ENCODE assay signal across 8 cellular contexts in the genomic region with DNA sequence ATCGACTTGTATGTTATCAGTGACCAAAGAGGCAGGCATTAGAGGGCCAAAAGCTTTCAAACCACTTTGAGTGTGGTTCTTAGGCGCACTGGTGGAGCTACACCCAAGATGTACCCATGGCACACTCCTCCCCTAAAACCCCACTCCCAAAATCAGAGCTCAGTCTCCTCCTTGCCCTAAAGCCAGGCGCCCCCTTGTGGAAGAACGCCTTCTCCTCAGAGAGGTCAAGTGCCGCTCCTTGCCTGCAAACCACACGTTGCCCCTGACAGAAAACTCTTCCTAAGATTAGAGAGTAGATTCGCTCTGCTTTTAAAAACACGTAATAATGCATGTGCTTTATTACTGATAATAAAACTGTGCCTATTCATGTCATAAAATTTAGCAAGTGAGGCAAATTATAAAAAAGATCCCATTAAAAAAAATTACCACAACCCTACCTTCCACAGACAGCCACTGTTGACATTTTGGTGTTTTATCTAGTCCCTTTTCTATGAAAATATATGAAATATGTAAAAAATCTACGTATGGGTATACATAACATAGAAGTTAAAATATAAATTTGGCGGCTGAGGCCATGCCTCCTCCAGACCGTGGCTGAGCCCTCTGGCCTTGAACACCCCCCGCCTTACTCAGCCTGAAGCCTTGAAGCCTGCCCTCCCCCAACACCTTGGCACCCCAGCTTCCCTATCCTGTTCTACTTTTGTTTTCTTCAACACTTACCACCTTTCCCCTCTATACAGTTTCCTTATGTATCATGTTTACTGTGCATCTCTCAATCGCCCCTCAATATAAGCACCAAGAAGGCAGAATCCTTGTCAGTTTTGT. TPM values are rescaled to one million over a fixed set of nuclear protein-coding genes. Genes with fewer than 3 reads are reported as not detected.
DNase-seq lines count a peak whose midpoint lies in the region; ATAC-seq, FAIRE-seq and TF ChIP-seq lines count a peak whose summit lies in the region.

No MANE protein-coding gene starts in this region.

- no peaks in the 10 kb centered on the region for H3K4me1 ChIP-seq in CD4-positive, alpha-beta memory T cell (ENCODE audit: insufficient read depth, low read length)
- H3K4me1 ChIP-seq in testis = no peaks in the 10 kb centered on the region

- TF ChIP-seq CTCF in HFFc6 (IDR thresholded peaks at IDR 0.05) (peak; percentile 92), RWPE1 (conservative IDR thresholded peaks at IDR 0.05; ENCODE audit: low read depth) (peak; percentile 63), foreskin fibroblast (IDR thresholded peaks at IDR 0.05; ENCODE audit: low read depth, low read length) (peak; percentile 80), testis (IDR thresholded peaks at IDR 0.05) (peak; percentile 38 to 76 (median 54))

- H3K36me3 ChIP-seq in CD4-positive, alpha-beta memory T cell (ENCODE audit: insufficient read depth, low read length) = no peaks in the 10 kb centered on the region
- H3K36me3 ChIP-seq in testis (ENCODE audit: low read depth, missing control alignments) = no peaks in the 10 kb centered on the region

- no peaks in the 10 kb centered on the region for H3K27me3 ChIP-seq in CD4-positive, alpha-beta memory T cell (ENCODE audit: insufficient read depth, low read length)
- no peaks in the 10 kb centered on the region for H3K27me3 ChIP-seq in testis

- H3K27ac Mint-ChIP-seq in CD4-positive, alpha-beta memory T cell = peak overlapping the region in 1 of 7 donors; percentile 31
- H3K27ac Mint-ChIP-seq in HFFc6 = no peak overlapping the region; the same call in 1 of the 2 replicates
- no peak overlapping the region for H3K27ac Mint-ChIP-seq in activated T-helper 17 cell treated with anti-CD3 and anti-CD28 coated beads, Interleukin-2, amount 50 U/mL, for 72 hours

- ATAC-seq in activated T-helper 17 cell treated with anti-CD3 and anti-CD28 coated beads, Interleukin-2, amount 50 U/mL, for 72 hours (replicated peaks) = peak; percentile 80

- peak; percentile 72 to 80 (median 73) for DNase-seq in CD4-positive, alpha-beta memory T cell
- DNase-seq in HFFc6 = peak; percentile 45
- peak; percentile 47 for DNase-seq in RWPE1 (ENCODE audit: low spot score)
- DNase-seq in foreskin fibroblast = peak in 1 of 2 donors; percentile 71
- DNase-seq in occipital lobe (lab: John Stamatoyannopoulos, UW) = peak; percentile 35
- DNase-seq in testis = peak; percentile 90
- no peak for DNase-seq in RCC 7860 (ENCODE audit: low spot score)

- intact Hi-C loops in CD4-positive, alpha-beta memory T cell (cut with micrococcal nuclease) = loop anchor here (1.0 to 5.0 kb wide), 6 partner anchors 32 to 191 kb away; no protein-coding TSS in a partner anchor
- intact Hi-C loops in testis (cut with DNase I; ENCODE audit: low total_unique reads) = no loop called here

- TF ChIP-seq POLR2A in testis (IDR thresholded peaks at IDR 0.05) = no peak

- H3K27ac ChIP-seq in CD4-positive, alpha-beta memory T cell (ENCODE audit: low read depth, low read length) = no peak overlapping the region
- H3K27ac ChIP-seq in RWPE1 (peak overlapping the region; percentile 99), testis (no peak overlapping the region)

- no peaks in the 10 kb centered on the region for H3K27me3 Mint-ChIP-seq in CD4-positive, alpha-beta memory T cell
- H3K27me3 Mint-ChIP-seq in HFFc6 (ENCODE audit: insufficient read depth) = no peaks in the 10 kb centered on the region; the same call in 1 of the 2 replicates
- no peaks in the 10 kb centered on the region for H3K27me3 Mint-ChIP-seq in activated T-helper 17 cell treated with anti-CD3 and anti-CD28 coated beads, Interleukin-2, amount 50 U/mL, for 72 hours

- WGBS in testis, 2 donors = 52 to 62% methylated on average over 13 of the region's 13 CpGs

- H3K4me1 Mint-ChIP-seq in CD4-positive, alpha-beta memory T cell = peaks cover 2 to 15% (median 6%) of the 10 kb centered on the region in 4 donors
- peaks cover 35% of the 10 kb centered on the region for H3K4me1 Mint-ChIP-seq in HFFc6 (ENCODE audit: low read depth)
- H3K4me1 Mint-ChIP-seq in activated T-helper 17 cell treated with anti-CD3 and anti-CD28 coated beads, Interleukin-2, amount 50 U/mL, for 72 hours = peaks cover 15% of the 10 kb centered on the region

- no peak overlapping the region for H3K4me3 ChIP-seq in CD4-positive, alpha-beta memory T cell (ENCODE audit: low read length in 2 of 2)
- no peak overlapping the region for H3K4me3 ChIP-seq in foreskin fibroblast (ENCODE audit: low read depth in 1 of 2, low read length in 2 of 2)
- no peak overlapping the region for H3K4me3 ChIP-seq in testis

- peak overlapping the region in 1 of 8 donors; percentile 0 for H3K4me3 Mint-ChIP-seq in CD4-positive, alpha-beta memory T cell
- H3K4me3 Mint-ChIP-seq in HFFc6 = no peak overlapping the region
- no peak overlapping the region for H3K4me3 Mint-ChIP-seq in activated T-helper 17 cell treated with anti-CD3 and anti-CD28 coated beads, Interleukin-2, amount 50 U/mL, for 72 hours

- H3K9me3 Mint-ChIP-seq in CD4-positive, alpha-beta memory T cell = no peaks in the 10 kb centered on the region
- H3K9me3 Mint-ChIP-seq in HFFc6 = no peaks in the 10 kb centered on the region
- H3K9me3 Mint-ChIP-seq in activated T-helper 17 cell treated with anti-CD3 and anti-CD28 coated beads, Interleukin-2, amount 50 U/mL, for 72 hours = no peaks in the 10 kb centered on the region

- POLR2A ChIA-PET in CD4-positive, alpha-beta memory T cell (lab: Charles Lee; ENCODE audit: partially characterized antibody) = interaction anchor here (1.1 to 3.4 kb wide), 4 partner anchors 8 to 108 kb away, joined by 3 to 16 read pairs (median 8); partner anchors contain the start of gene LEO1
- POLR2A ChIA-PET in RWPE1 (lab: Yijun Ruan, JAX; ENCODE audit: low non-redundant PET) = interaction anchor here (0.6 kb wide), 1 partner anchor 40 kb away, joined by 4 read pairs; no protein-coding TSS in a partner anchor

- H3K36me3 Mint-ChIP-seq in CD4-positive, alpha-beta memory T cell = no peaks in the 10 kb centered on the region
- H3K36me3 Mint-ChIP-seq in HFFc6 (ENCODE audit: low read depth) = no peaks in the 10 kb centered on the region
- no peaks in the 10 kb centered on the region for H3K36me3 Mint-ChIP-seq in activated T-helper 17 cell treated with anti-CD3 and anti-CD28 coated beads, Interleukin-2, amount 50 U/mL, for 72 hours (ENCODE audit: low read depth)

- no peaks in the 10 kb centered on the region for H3K9me3 ChIP-seq in CD4-positive, alpha-beta memory T cell (ENCODE audit: control insufficient read depth in 1 of 2, low read length in 2 of 2)
- no peaks in the 10 kb centered on the region for H3K9me3 ChIP-seq in testis

- CTCF ChIA-PET in CD4-positive, alpha-beta memory T cell (lab: Charles Lee; ENCODE audit: partially characterized antibody) = interaction anchor here (0.6 to 8.3 kb wide), 43 partner anchors 11 to 190 kb away, joined by 3 to 101 read pairs (median 4); partner anchors contain the start of gene LEO1
- CTCF ChIA-PET in RWPE1 (lab: Yijun Ruan, JAX) = interaction anchor here (0.5 to 1.2 kb wide), 10 partner anchors 11 to 253 kb away, joined by 3 to 7 read pairs (median 3); no protein-coding TSS in a partner anchor

- FAIRE-seq in RCC 7860 (lab: Jason Lieb, UNC) = no peak

RNA-seq across cellular contexts. Expression of gene BCL2L10, which starts 33.5 kb away (rescaled TPM):
- under 1 TPM; 0.42 to 0.84 TPM for total RNA-seq in CD4-positive, alpha-beta memory T cell
- polyA plus RNA-seq in CD4-positive, alpha-beta memory T cell = not detected
- under 1 TPM in 2 of 6 experiments, not detected in 4; 0.25 to 0.30 TPM for total RNA-seq in HFFc6 (2021; fragmentation: NEBNext Ultra II Directional; extraction: Animal tissue kit (Norgen Biotek cat#: 25700))
- total RNA-seq in activated T-helper 17 cell treated with anti-CD3 and anti-CD28 coated beads, Interleukin-2, amount 50 U/mL, for 72 hours = not detected
- total RNA-seq in occipital lobe (0.31 TPM), testis (under 1 TPM; 0.37 to 0.39 TPM)
- not detected for polyA plus RNA-seq in testis (ENCODE audit: insufficient read depth, low read depth, low replicate concordance)
